In genomic region chr18:36871801-36872200, GRCh38 we compare ENCODE assay signal across 2 cellular contexts.
TF ChIP-seq lines count a peak whose summit lies in the region.

No MANE protein-coding gene starts in this region.

TF ChIP-seq in GM23338, 12 proteins besides CTCF, POLR2A, EP300 and RAD21 (continued from another document):
- TF ChIP-seq ZNF462 (CRISPR knock-in tag; IDR thresholded peaks at IDR 0.05) (no peak), ZNF114 (CRISPR knock-in tag; IDR thresholded peaks at IDR 0.05) (no peak), EZH2 (IDR thresholded peaks at IDR 0.05; ENCODE audit: low read depth, unreplicated experiment) (no peak), JUNB (IDR thresholded peaks at IDR 0.05; ENCODE audit: unreplicated experiment) (no peak), POLR2AphosphoS5 (IDR thresholded peaks at IDR 0.05; ENCODE audit: low read depth) (no peak)
- TF ChIP-seq, protein P1, sequence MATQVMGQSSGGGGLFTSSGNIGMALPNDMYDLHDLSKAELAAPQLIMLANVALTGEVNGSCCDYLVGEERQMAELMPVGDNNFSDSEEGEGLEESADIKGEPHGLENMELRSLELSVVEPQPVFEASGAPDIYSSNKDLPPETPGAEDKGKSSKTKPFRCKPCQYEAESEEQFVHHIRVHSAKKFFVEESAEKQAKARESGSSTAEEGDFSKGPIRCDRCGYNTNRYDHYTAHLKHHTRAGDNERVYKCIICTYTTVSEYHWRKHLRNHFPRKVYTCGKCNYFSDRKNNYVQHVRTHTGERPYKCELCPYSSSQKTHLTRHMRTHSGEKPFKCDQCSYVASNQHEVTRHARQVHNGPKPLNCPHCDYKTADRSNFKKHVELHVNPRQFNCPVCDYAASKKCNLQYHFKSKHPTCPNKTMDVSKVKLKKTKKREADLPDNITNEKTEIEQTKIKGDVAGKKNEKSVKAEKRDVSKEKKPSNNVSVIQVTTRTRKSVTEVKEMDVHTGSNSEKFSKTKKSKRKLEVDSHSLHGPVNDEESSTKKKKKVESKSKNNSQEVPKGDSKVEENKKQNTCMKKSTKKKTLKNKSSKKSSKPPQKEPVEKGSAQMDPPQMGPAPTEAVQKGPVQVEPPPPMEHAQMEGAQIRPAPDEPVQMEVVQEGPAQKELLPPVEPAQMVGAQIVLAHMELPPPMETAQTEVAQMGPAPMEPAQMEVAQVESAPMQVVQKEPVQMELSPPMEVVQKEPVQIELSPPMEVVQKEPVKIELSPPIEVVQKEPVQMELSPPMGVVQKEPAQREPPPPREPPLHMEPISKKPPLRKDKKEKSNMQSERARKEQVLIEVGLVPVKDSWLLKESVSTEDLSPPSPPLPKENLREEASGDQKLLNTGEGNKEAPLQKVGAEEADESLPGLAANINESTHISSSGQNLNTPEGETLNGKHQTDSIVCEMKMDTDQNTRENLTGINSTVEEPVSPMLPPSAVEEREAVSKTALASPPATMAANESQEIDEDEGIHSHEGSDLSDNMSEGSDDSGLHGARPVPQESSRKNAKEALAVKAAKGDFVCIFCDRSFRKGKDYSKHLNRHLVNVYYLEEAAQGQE (IDR thresholded peaks at IDR 0.05; ENCODE audit: unreplicated experiment) = no peak

TF ChIP-seq in WTC11, 78 proteins besides CTCF, POLR2A, EP300 and RAD21 (continued from another document):
- TF ChIP-seq, protein P2, sequence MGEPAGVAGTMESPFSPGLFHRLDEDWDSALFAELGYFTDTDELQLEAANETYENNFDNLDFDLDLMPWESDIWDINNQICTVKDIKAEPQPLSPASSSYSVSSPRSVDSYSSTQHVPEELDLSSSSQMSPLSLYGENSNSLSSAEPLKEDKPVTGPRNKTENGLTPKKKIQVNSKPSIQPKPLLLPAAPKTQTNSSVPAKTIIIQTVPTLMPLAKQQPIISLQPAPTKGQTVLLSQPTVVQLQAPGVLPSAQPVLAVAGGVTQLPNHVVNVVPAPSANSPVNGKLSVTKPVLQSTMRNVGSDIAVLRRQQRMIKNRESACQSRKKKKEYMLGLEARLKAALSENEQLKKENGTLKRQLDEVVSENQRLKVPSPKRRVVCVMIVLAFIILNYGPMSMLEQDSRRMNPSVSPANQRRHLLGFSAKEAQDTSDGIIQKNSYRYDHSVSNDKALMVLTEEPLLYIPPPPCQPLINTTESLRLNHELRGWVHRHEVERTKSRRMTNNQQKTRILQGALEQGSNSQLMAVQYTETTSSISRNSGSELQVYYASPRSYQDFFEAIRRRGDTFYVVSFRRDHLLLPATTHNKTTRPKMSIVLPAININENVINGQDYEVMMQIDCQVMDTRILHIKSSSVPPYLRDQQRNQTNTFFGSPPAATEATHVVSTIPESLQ (CRISPR knock-in tag; IDR thresholded peaks at IDR 0.05) = no peak
- TF ChIP-seq NR1H2 (CRISPR knock-in tag; IDR thresholded peaks at IDR 0.05) (no peak), E2F4 (CRISPR knock-in tag; IDR thresholded peaks at IDR 0.05; ENCODE audit: borderline replicate concordance, low read depth) (no peak), MXD4 (CRISPR knock-in tag; IDR thresholded peaks at IDR 0.05; ENCODE audit: borderline replicate concordance) (no peak)
- TF ChIP-seq, protein P3, sequence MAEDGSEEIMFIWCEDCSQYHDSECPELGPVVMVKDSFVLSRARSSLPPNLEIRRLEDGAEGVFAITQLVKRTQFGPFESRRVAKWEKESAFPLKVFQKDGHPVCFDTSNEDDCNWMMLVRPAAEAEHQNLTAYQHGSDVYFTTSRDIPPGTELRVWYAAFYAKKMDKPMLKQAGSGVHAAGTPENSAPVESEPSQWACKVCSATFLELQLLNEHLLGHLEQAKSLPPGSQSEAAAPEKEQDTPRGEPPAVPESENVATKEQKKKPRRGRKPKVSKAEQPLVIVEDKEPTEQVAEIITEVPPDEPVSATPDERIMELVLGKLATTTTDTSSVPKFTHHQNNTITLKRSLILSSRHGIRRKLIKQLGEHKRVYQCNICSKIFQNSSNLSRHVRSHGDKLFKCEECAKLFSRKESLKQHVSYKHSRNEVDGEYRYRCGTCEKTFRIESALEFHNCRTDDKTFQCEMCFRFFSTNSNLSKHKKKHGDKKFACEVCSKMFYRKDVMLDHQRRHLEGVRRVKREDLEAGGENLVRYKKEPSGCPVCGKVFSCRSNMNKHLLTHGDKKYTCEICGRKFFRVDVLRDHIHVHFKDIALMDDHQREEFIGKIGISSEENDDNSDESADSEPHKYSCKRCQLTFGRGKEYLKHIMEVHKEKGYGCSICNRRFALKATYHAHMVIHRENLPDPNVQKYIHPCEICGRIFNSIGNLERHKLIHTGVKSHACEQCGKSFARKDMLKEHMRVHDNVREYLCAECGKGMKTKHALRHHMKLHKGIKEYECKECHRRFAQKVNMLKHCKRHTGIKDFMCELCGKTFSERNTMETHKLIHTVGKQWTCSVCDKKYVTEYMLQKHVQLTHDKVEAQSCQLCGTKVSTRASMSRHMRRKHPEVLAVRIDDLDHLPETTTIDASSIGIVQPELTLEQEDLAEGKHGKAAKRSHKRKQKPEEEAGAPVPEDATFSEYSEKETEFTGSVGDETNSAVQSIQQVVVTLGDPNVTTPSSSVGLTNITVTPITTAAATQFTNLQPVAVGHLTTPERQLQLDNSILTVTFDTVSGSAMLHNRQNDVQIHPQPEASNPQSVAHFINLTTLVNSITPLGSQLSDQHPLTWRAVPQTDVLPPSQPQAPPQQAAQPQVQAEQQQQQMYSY (CRISPR knock-in tag; IDR thresholded peaks at IDR 0.05) = no peak
